8 cellular contexts compared by ENCODE assay signal in the genomic region with DNA sequence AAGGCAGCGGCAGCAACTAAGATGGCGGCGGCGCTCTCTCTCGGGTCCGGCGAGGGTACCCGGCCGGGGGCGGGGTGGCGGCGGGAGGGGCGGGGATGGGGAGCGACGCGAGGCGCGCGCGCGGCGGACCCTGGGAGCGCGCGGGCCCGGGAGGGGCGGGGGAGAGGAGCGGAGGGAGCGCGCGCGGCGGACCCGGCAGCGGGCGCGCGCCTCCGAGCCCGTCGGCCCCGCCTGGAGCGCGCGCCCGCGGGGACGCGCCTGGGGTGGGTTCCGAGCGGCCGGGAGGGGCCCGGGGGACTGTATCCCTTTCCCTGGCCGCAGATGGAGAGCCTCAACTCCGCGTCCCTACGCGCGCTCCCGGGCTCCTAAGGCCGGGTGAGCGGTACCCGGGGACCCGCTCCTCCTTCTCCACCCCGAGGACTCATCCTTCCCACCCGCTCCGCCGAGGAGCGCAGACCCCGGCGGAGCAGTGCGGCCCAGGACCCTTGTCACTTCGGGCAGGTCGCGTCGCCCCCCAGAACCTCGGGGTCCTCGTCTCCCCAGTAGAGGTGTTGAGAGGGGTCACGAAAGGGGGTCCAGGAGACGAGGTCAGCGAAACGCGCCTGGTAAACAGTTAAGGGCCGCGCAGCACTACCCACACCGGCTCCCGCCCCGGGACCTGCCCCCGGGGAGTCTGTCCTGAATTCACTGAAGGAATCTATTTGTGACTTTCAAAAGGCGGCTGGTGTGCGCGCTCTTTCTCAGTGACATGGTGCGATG. TPM values are rescaled to one million over a fixed set of nuclear protein-coding genes. Genes with fewer than 3 reads are reported as not detected.
A peak's percentile ranks its signal among the peaks of the same experiment; 100 is the strongest.
DNase-seq lines count a peak whose midpoint lies in the region; ATAC-seq and TF ChIP-seq lines count a peak whose summit lies in the region.

TSS of gene CLSTN1 (minus strand) at position 23 of the 759 bp plus-strand sequence. CDS start 232 bp downstream, outside the sequence.

- H3K4me1 ChIP-seq in ES-I3 (ENCODE audit: insufficient read depth, low read length) (peaks cover 24% of the 10 kb centered on the region), skeletal muscle satellite cell (ENCODE audit: control insufficient read depth, insufficient read depth, low read length) (peaks cover 25% of the 10 kb centered on the region)

- peak within 1 kb of the TSS; percentile 71 for H3K27ac Mint-ChIP-seq in MCF 10A (ENCODE audit: low read depth, unreplicated experiment)

- peaks cover 3% of the 10 kb centered on the region for H3K27me3 ChIP-seq in skeletal muscle satellite cell (ENCODE audit: control insufficient read depth, insufficient read depth, low read length)

- no peaks in the 10 kb centered on the region for H3K27me3 Mint-ChIP-seq in MCF 10A (ENCODE audit: insufficient read depth, unreplicated experiment)

- H3K36me3 ChIP-seq in ES-I3 (ENCODE audit: insufficient read depth, low read length) = no peaks in the 10 kb centered on the region
- H3K36me3 ChIP-seq in skeletal muscle satellite cell (ENCODE audit: insufficient read depth, low read length) = no peaks in the 10 kb centered on the region

- peaks cover 8% of the 10 kb centered on the region for H3K36me3 Mint-ChIP-seq in MCF 10A (ENCODE audit: insufficient read depth, unreplicated experiment)

- peak within 1 kb of the TSS; percentile 86 for H3K9ac ChIP-seq in ES-I3 (ENCODE audit: low read depth, low read length)
- H3K9ac ChIP-seq in skeletal muscle satellite cell (ENCODE audit: low read depth, low read length) = peak within 1 kb of the TSS; percentile 65

- DNase-seq in NCI-H2029 treated with DMSO at 0.1 percent for 48 hours (lab: John Stamatoyannopoulos, UW) (peak; percentile 36), MCF 10A (ENCODE audit: unreplicated experiment) (peak; percentile 84)

- BruUV-seq in MCF 10A (replicated peaks; lab: Mats Ljungman, UMichigan) = no TSS peak

- H3K4me1 Mint-ChIP-seq in MCF 10A (ENCODE audit: insufficient read depth, unreplicated experiment) = peaks cover 31% of the 10 kb centered on the region

- peak within 1 kb of the TSS; percentile 99 for H3K27ac ChIP-seq in VCaP

- ATAC-seq in HG02678 (IDR thresholded peaks at IDR 0.05; ENCODE audit: unreplicated experiment) (peak; percentile 66), GM19023 (IDR thresholded peaks at IDR 0.05; ENCODE audit: unreplicated experiment) (no peak)

- H3K9me3 ChIP-seq in ES-I3 (ENCODE audit: control insufficient read depth, insufficient read depth, low read length) (no peaks in the 10 kb centered on the region), iPS-18c (ENCODE audit: control insufficient read depth, insufficient read depth, low read length) (no peaks in the 10 kb centered on the region), skeletal muscle satellite cell (replicated peaks; ENCODE audit: low read length) (no peaks in the 10 kb centered on the region)

- no peaks in the 10 kb centered on the region for H3K9me3 Mint-ChIP-seq in MCF 10A (ENCODE audit: unreplicated experiment)

- peak within 1 kb of the TSS; percentile 97 for H3K4me2 ChIP-seq in skeletal muscle satellite cell (ENCODE audit: low read length)

- POLR2A ChIA-PET in MCF 10A (lab: Yijun Ruan, JAX) = interaction anchor here (0.6 to 2.9 kb wide), 7 partner anchors 10 to 634 kb away, joined by 3 to 47 read pairs (median 5); no protein-coding TSS in a partner anchor

- CTCF ChIA-PET in MCF 10A (lab: Yijun Ruan, JAX) = interaction anchor here (0.5 to 2.5 kb wide), 3 partner anchors 39 to 245 kb away, joined by 3 to 18 read pairs (median 3); no protein-coding TSS in a partner anchor

- intact Hi-C loops in MCF 10A (cut with micrococcal nuclease) = loop anchor here (2.0 kb wide), 1 partner anchor 43 kb away; no protein-coding TSS in a partner anchor

- peak within 1 kb of the TSS; percentile 91 for H3K4me3 Mint-ChIP-seq in MCF 10A (ENCODE audit: unreplicated experiment)

- peak within 1 kb of the TSS; percentile 95 for H3K4me3 ChIP-seq in iPS-18c (ENCODE audit: insufficient read depth, low read depth, low read length)
- H3K4me3 ChIP-seq in skeletal muscle satellite cell (ENCODE audit: low read length) = peak within 1 kb of the TSS; percentile 74

- TF ChIP-seq CTCF in VCaP (conservative IDR thresholded peaks at IDR 0.05) (no peak), MCF 10A (IDR thresholded peaks at IDR 0.05; ENCODE audit: unreplicated experiment) (no peak)

RNA-seq across cellular contexts. Expression of gene CLSTN1, which starts in this region (rescaled TPM):
- total RNA-seq in MCF 10A (2022) = 98.5 and 106 TPM in 2 replicates
- total RNA-seq in skeletal muscle satellite cell (2012; rRNA removed) = 52.2 and 57.3 TPM in 2 replicates
